ENCODE assay signal across 20 cellular contexts in genomic region chr5:138972230-138972629, GRCh38.
DNase-seq lines count a peak whose midpoint lies in the region; ATAC-seq and TF ChIP-seq lines count a peak whose summit lies in the region.
"Had no signal": no experiment of that assay in that cellular context is flagged by ENCODE, and none has a peak within 500 bp of the region (broad histone marks: within the 10 kb centered on the region; RNA-seq: fewer than 3 reads in every experiment).

No MANE protein-coding gene starts in this region.

- WGBS in GM23248 (ENCODE audit: low coverage in 1 of 2, low lambda C conversion rate in 2 of 2, missing lambda C conversion rate in 2 of 2), 2 experiments: 20 to 21% methylated on average over 1 of the region's 1 CpG
- WGBS in endodermal cell (ENCODE audit: insufficient coverage in 1 of 2, insufficient read length in 1 of 2), 2 experiments: 92 to 100% methylated on average over 1 of the region's 1 CpG
- 75 to 85% methylated on average over 1 of the region's 1 CpG for WGBS in heart right ventricle, 2 donors

- H3K36me3 Mint-ChIP-seq in endodermal cell (ENCODE audit: low read depth): no peaks in the 10 kb centered on the region
- no peaks in the 10 kb centered on the region for H3K36me3 Mint-ChIP-seq in activated T-helper 1 cell treated with anti-CD3 and anti-CD28 coated beads, Interleukin-12 subunit alpha, Interleukin-12 subunit beta, Interleukin-2, Interleukin-4 antibody, amounts not matched to agents 30 ng/mL and 10 ng/mL and 1 ng/mL, durations not matched to agents 14 hours and 24 hours and 36 hours (ENCODE audit: low read depth)
- H3K36me3 Mint-ChIP-seq: activated CD8-positive, alpha-beta memory T cell treated with anti-CD3 and anti-CD28 coated beads, Interleukin-2, amount 10 ng/mL, durations not matched to agents 7 days and 5 days; activated naive CD4-positive, alpha-beta T cell treated with anti-CD3 and anti-CD28 coated beads, Interleukin-2, amount 50 U/mL, for 72 hours had no signal

- intact Hi-C loops in heart right ventricle (cut with DNase I): loop anchor here in 2 of 10 donors (10.0 kb wide), 3 partner anchors 163 to 293 kb away; partner anchors contain the start of gene CTNNA1 (in 1 of the 2)
- intact Hi-C loops in activated T-helper 1 cell treated with anti-CD3 and anti-CD28 coated beads, Interleukin-12 subunit alpha, Interleukin-12 subunit beta, Interleukin-2, Interleukin-4 antibody, amounts not matched to agents 30 ng/mL and 10 ng/mL and 1 ng/mL, durations not matched to agents 14 hours and 24 hours and 36 hours (cut with micrococcal nuclease): no loop called here

- H3K27me3 ChIP-seq in GM23248 (replicated peaks; ENCODE audit: insufficient read depth) (no peaks in the 10 kb centered on the region), endodermal cell (ENCODE audit: control insufficient read depth, insufficient read depth, low read length, poor library complexity, severe bottlenecking) (no peaks in the 10 kb centered on the region), heart right ventricle (no peaks in the 10 kb centered on the region)
- H3K27me3 ChIP-seq: SJCRH30 had no signal

- no peaks in the 10 kb centered on the region for H3K9me3 Mint-ChIP-seq in endodermal cell
- H3K9me3 Mint-ChIP-seq in activated T-helper 1 cell treated with anti-CD3 and anti-CD28 coated beads, Interleukin-12 subunit alpha, Interleukin-12 subunit beta, Interleukin-2, Interleukin-4 antibody, amounts not matched to agents 30 ng/mL and 10 ng/mL and 1 ng/mL, durations not matched to agents 14 hours and 24 hours and 36 hours: no peaks in the 10 kb centered on the region
- H3K9me3 Mint-ChIP-seq: activated CD4-positive, alpha-beta T cell treated with anti-CD3 and anti-CD28 coated beads, Interleukin-2, amount 10 ng/mL, durations not matched to agents 7 days and 5 days; activated naive CD4-positive, alpha-beta T cell treated with anti-CD3 and anti-CD28 coated beads, Interleukin-2, amount 50 U/mL, for 72 hours had no signal

- H3K4me2 ChIP-seq in GM23248 (ENCODE audit: unreplicated experiment): no peak overlapping the region

- H3K27ac ChIP-seq in GM23248: no peak overlapping the region
- no peak overlapping the region for H3K27ac ChIP-seq in endodermal cell (ENCODE audit: low read depth, low read length)
- peak overlapping the region in 9 of 10 donors; percentile 29 to 93 (median 80) for H3K27ac ChIP-seq in heart right ventricle
- H3K27ac ChIP-seq in temporal lobe (ENCODE audit: low read depth, low read length): peak overlapping the region; percentile 44
- H3K27ac ChIP-seq: SJCRH30, VCaP had no signal

- no peak overlapping the region for H3K4me3 ChIP-seq in GM23248
- H3K4me3 ChIP-seq in endodermal cell (ENCODE audit: low read length): no peak overlapping the region
- no peak overlapping the region for H3K4me3 ChIP-seq in heart right ventricle
- H3K4me3 ChIP-seq: SJCRH30 had no signal

- H3K4me3 Mint-ChIP-seq in endodermal cell: no peak overlapping the region
- no peak overlapping the region for H3K4me3 Mint-ChIP-seq in activated T-helper 1 cell treated with anti-CD3 and anti-CD28 coated beads, Interleukin-12 subunit alpha, Interleukin-12 subunit beta, Interleukin-2, Interleukin-4 antibody, amounts not matched to agents 30 ng/mL and 10 ng/mL and 1 ng/mL, durations not matched to agents 14 hours and 24 hours and 36 hours
- H3K4me3 Mint-ChIP-seq: activated CD4-positive, alpha-beta T cell treated with anti-CD3 and anti-CD28 coated beads, Interleukin-2, amount 10 ng/mL, durations not matched to agents 7 days and 5 days; activated CD8-positive, alpha-beta memory T cell treated with anti-CD3 and anti-CD28 coated beads, Interleukin-2, amount 10 ng/mL, durations not matched to agents 7 days and 5 days; T-helper 17 cell had no signal

- in situ Hi-C loops in GM23248 (cut with MboI): no loop called here

- H3K9me2 ChIP-seq in GM23248 (ENCODE audit: insufficient read depth): no peaks in the 10 kb centered on the region

- no peaks in the 10 kb centered on the region for H3K27me3 Mint-ChIP-seq in endodermal cell (ENCODE audit: insufficient read depth)
- no peaks in the 10 kb centered on the region for H3K27me3 Mint-ChIP-seq in activated T-helper 1 cell treated with anti-CD3 and anti-CD28 coated beads, Interleukin-12 subunit alpha, Interleukin-12 subunit beta, Interleukin-2, Interleukin-4 antibody, amounts not matched to agents 30 ng/mL and 10 ng/mL and 1 ng/mL, durations not matched to agents 14 hours and 24 hours and 36 hours (ENCODE audit: insufficient read depth)
- H3K27me3 Mint-ChIP-seq: activated CD8-positive, alpha-beta memory T cell treated with anti-CD3 and anti-CD28 coated beads, Interleukin-2, amount 10 ng/mL, durations not matched to agents 7 days and 5 days; T-helper 17 cell had no signal

- peak in 4 of 8 donors; percentile 15 to 38 (median 19) for ATAC-seq in heart right ventricle
- ATAC-seq in GM21390 (IDR thresholded peaks at IDR 0.05; ENCODE audit: unreplicated experiment): no peak
- ATAC-seq: activated CD8-positive, alpha-beta memory T cell treated with anti-CD3 and anti-CD28 coated beads, Interleukin-2, amount 10 ng/mL, durations not matched to agents 7 days and 5 days; activated naive CD4-positive, alpha-beta T cell treated with anti-CD3 and anti-CD28 coated beads, Interleukin-2, amount 50 U/mL, for 72 hours; esophagus mucosa; T-helper 17 cell had no signal

- H3K27ac Mint-ChIP-seq in endodermal cell: peak overlapping the region; percentile 4
- H3K27ac Mint-ChIP-seq in activated T-helper 1 cell treated with anti-CD3 and anti-CD28 coated beads, Interleukin-12 subunit alpha, Interleukin-12 subunit beta, Interleukin-2, Interleukin-4 antibody, amounts not matched to agents 30 ng/mL and 10 ng/mL and 1 ng/mL, durations not matched to agents 14 hours and 24 hours and 36 hours: no peak overlapping the region
- H3K27ac Mint-ChIP-seq: activated CD4-positive, alpha-beta T cell treated with anti-CD3 and anti-CD28 coated beads, Interleukin-2, amount 10 ng/mL, durations not matched to agents 7 days and 5 days; activated CD8-positive, alpha-beta memory T cell treated with anti-CD3 and anti-CD28 coated beads, Interleukin-2, amount 10 ng/mL, durations not matched to agents 7 days and 5 days; T-helper 17 cell had no signal

- peaks cover 41% of the 10 kb centered on the region for H3K4me1 Mint-ChIP-seq in endodermal cell
- H3K4me1 Mint-ChIP-seq in activated T-helper 1 cell treated with anti-CD3 and anti-CD28 coated beads, Interleukin-12 subunit alpha, Interleukin-12 subunit beta, Interleukin-2, Interleukin-4 antibody, amounts not matched to agents 30 ng/mL and 10 ng/mL and 1 ng/mL, durations not matched to agents 14 hours and 24 hours and 36 hours (ENCODE audit: low read depth): no peaks in the 10 kb centered on the region
- H3K4me1 Mint-ChIP-seq: activated CD4-positive, alpha-beta T cell treated with anti-CD3 and anti-CD28 coated beads, Interleukin-2, amount 10 ng/mL, durations not matched to agents 7 days and 5 days had no signal

- H4K20me1 ChIP-seq in GM23248 (ENCODE audit: insufficient read depth): no peaks in the 10 kb centered on the region

- no peak for TF ChIP-seq CTCF in endodermal cell (conservative IDR thresholded peaks at IDR 0.05)
- TF ChIP-seq CTCF in heart right ventricle (IDR thresholded peaks at IDR 0.05): no peak

- peak; percentile 36 for DNase-seq in GM23248
- peak; percentile 38 for DNase-seq in endodermal cell
- DNase-seq in heart right ventricle: no peak
- DNase-seq in activated T-helper 1 cell treated with anti-CD3 and anti-CD28 coated beads, Interleukin-12 subunit alpha, Interleukin-12 subunit beta, Interleukin-2, Interleukin-4 antibody, amounts not matched to agents 30 ng/mL and 10 ng/mL and 1 ng/mL, durations not matched to agents 14 hours and 24 hours and 36 hours (ENCODE audit: low spot score): no peak
- DNase-seq in SW 1271 (lab: John Stamatoyannopoulos, UW): no peak
- DNase-seq: activated CD4-positive, alpha-beta T cell treated with anti-CD3 and anti-CD28 coated beads, Interleukin-2, amount 10 ng/mL, durations not matched to agents 7 days and 5 days; activated CD8-positive, alpha-beta memory T cell treated with anti-CD3 and anti-CD28 coated beads, Interleukin-2, amount 10 ng/mL, durations not matched to agents 7 days and 5 days; DMS79 treated with DMSO at 0.1 percent for 48 hours; effector CD8-positive, alpha-beta T cell; Karpas-422; NCI-H1694 treated with DMSO at 0.1 percent for 48 hours; NCI-H345; SJCRH30; substantia nigra; T-helper 17 cell had no signal

- peaks cover 36% of the 10 kb centered on the region for H3K4me1 ChIP-seq in GM23248 (ENCODE audit: insufficient read depth)
- H3K4me1 ChIP-seq in endodermal cell (ENCODE audit: control insufficient read depth, insufficient read depth, low read length): peaks cover 9% of the 10 kb centered on the region
- H3K4me1 ChIP-seq in heart right ventricle: peaks cover 18 to 82% (median 57%) of the 10 kb centered on the region in 9 donors

- H2AFZ ChIP-seq in GM23248: no peak overlapping the region

- no peaks in the 10 kb centered on the region for H3K79me2 ChIP-seq in GM23248 (ENCODE audit: insufficient read depth)

- no peaks in the 10 kb centered on the region for H3K36me3 ChIP-seq in GM23248 (ENCODE audit: low read depth)
- no peaks in the 10 kb centered on the region for H3K36me3 ChIP-seq in endodermal cell (ENCODE audit: control insufficient read depth, insufficient read depth, low read length)
- H3K36me3 ChIP-seq in heart right ventricle: no peaks in the 10 kb centered on the region
- H3K36me3 ChIP-seq: SJCRH30 had no signal

- H3K9ac ChIP-seq in GM23248 (no peak overlapping the region), endodermal cell (ENCODE audit: extremely low read depth, low read length, poor library complexity, severe bottlenecking) (no peak overlapping the region)

- peaks cover 22% of the 10 kb centered on the region for H3F3A ChIP-seq in GM23248 (ENCODE audit: insufficient read depth)

- no peaks in the 10 kb centered on the region for H3K9me3 ChIP-seq in GM23248 (ENCODE audit: low read depth)
- H3K9me3 ChIP-seq in endodermal cell (ENCODE audit: control insufficient read depth, low read length): no peaks in the 10 kb centered on the region
- H3K9me3 ChIP-seq in heart right ventricle: no peaks in the 10 kb centered on the region
- H3K9me3 ChIP-seq: SJCRH30 had no signal

Comparison
In these comparisons a context has a peak if more than half of its experiments do, and no peak if none do; other contexts are left out.
1. DNase-seq: peak in GM23248 (single experiment) and endodermal cell (single experiment); none in heart right ventricle (0 of 2), activated T-helper 1 cell treated with anti-CD3 and anti-CD28 coated beads, Interleukin-12 subunit alpha, Interleukin-12 subunit beta, Interleukin-2, Interleukin-4 antibody, amounts not matched to agents 30 ng/mL and 10 ng/mL and 1 ng/mL, durations not matched to agents 14 hours and 24 hours and 36 hours (single experiment) and SW 1271 (0 of 2).
2. H3K27ac ChIP-seq: peak in heart right ventricle (9 of 10) and temporal lobe (single experiment); none in GM23248 (single experiment) and endodermal cell (single experiment).